In the genomic region with DNA sequence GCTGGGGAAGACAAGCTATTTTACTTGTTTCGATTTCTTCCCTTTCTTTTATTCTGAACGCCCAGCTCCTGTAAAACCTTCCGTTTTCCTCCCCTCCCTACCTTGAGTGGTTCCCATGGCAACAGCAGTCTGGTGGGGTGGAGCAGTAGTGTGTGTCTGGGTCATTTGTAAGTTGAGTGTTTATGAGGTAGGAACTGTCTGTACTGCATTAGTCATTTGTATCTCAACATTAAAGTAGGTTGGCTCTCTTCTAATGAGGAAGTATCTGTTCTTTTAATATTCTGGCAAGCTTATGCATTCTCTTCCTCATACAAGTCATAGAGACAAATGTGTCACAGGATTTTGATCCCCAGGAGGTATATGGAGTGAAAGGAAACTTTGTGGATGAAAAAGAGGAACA, we compare ENCODE assay signal across 8 cellular contexts.
DNase-seq lines count a peak whose midpoint lies in the region; ATAC-seq and TF ChIP-seq lines count a peak whose summit lies in the region.

No MANE protein-coding gene starts in this region.

- H3K27me3 Mint-ChIP-seq in activated B cell treated with CpG ODN at 0.5 μM for 24 hours, result no peaks in the 10 kb centered on the region
- H3K27me3 Mint-ChIP-seq in activated T-helper 2 cell treated with anti-CD3 and anti-CD28 coated beads, Interferon-gamma antibody, Interleukin-2, Interleukin-4, amounts not matched to agents 10 μg/mL and 5 μg/mL and 100 μg/mL, durations not matched to agents 14 hours and 24 hours and 36 hours (ENCODE audit: low read depth), result peaks cover 17% of the 10 kb centered on the region

- H3K36me3 ChIP-seq in BE2C (no peaks in the 10 kb centered on the region), aorta (ENCODE audit: control insufficient read depth in 1 of 2, insufficient read depth in 2 of 2, low read length in 1 of 2) (no peaks in the 10 kb centered on the region)

- DNase-seq in BE2C, result peak; percentile 41
- DNase-seq in NCI-H1436 treated with DMSO at 0.1 percent for 48 hours (lab: John Stamatoyannopoulos, UW), result peak; percentile 69
- no peak for DNase-seq in activated B cell treated with CpG ODN at 0.5 μM for 24 hours
- DNase-seq in islet precursor cell, result peak; percentile 71
- DNase-seq in aorta, result no peak
- DNase-seq in activated T-helper 2 cell treated with anti-CD3 and anti-CD28 coated beads, Interferon-gamma antibody, Interleukin-2, Interleukin-4, amounts not matched to agents 10 μg/mL and 5 μg/mL and 100 μg/mL, durations not matched to agents 14 hours and 24 hours and 36 hours (ENCODE audit: low spot score), result no peak
- no peak for DNase-seq in stimulated activated CD8-positive, alpha-beta memory T cell treated with anti-CD3 and anti-CD28 coated beads, Interleukin-4, amount 100 ng/mL, for 48 hours

- POLR2A ChIA-PET in activated B cell treated with CpG ODN at 0.5 μM for 24 hours (lab: Charles Lee), result interaction anchor here (0.7 kb wide), 1 partner anchor 1907 kb away, joined by 6 read pairs; no protein-coding TSS in a partner anchor

- H3K27me3 ChIP-seq in BE2C (no peaks in the 10 kb centered on the region), aorta (ENCODE audit: control insufficient read depth in 1 of 2, insufficient read depth in 2 of 2, low read length in 1 of 2) (no peaks in the 10 kb centered on the region)

- intact Hi-C loops in activated B cell treated with CpG ODN at 0.5 μM for 24 hours (cut with micrococcal nuclease), result no loop called here
- intact Hi-C loops in aorta (cut with DNase I), result no loop called here
- intact Hi-C loops in activated T-helper 2 cell treated with anti-CD3 and anti-CD28 coated beads, Interferon-gamma antibody, Interleukin-2, Interleukin-4, amounts not matched to agents 10 μg/mL and 5 μg/mL and 100 μg/mL, durations not matched to agents 14 hours and 24 hours and 36 hours (cut with micrococcal nuclease), result no loop called here

- H3K4me1 ChIP-seq in BE2C, result no peaks in the 10 kb centered on the region
- H3K4me1 ChIP-seq in aorta (ENCODE audit: control insufficient read depth in 1 of 2, insufficient read depth in 2 of 2, low read length in 2 of 2), result no peaks in the 10 kb centered on the region

- H3K9me3 ChIP-seq in BE2C (no peaks in the 10 kb centered on the region), aorta (ENCODE audit: control insufficient read depth, low read length) (no peaks in the 10 kb centered on the region)

- CTCF ChIA-PET in activated B cell treated with CpG ODN at 0.5 μM for 24 hours (lab: Charles Lee), result no interaction called here

- no peaks in the 10 kb centered on the region for H3K9me3 Mint-ChIP-seq in activated B cell treated with CpG ODN at 0.5 μM for 24 hours
- H3K9me3 Mint-ChIP-seq in activated T-helper 2 cell treated with anti-CD3 and anti-CD28 coated beads, Interferon-gamma antibody, Interleukin-2, Interleukin-4, amounts not matched to agents 10 μg/mL and 5 μg/mL and 100 μg/mL, durations not matched to agents 14 hours and 24 hours and 36 hours, result peaks cover 5% of the 10 kb centered on the region

- H3K27ac Mint-ChIP-seq in activated B cell treated with CpG ODN at 0.5 μM for 24 hours, result peak overlapping the region; percentile 7
- H3K27ac Mint-ChIP-seq in activated T-helper 2 cell treated with anti-CD3 and anti-CD28 coated beads, Interferon-gamma antibody, Interleukin-2, Interleukin-4, amounts not matched to agents 10 μg/mL and 5 μg/mL and 100 μg/mL, durations not matched to agents 14 hours and 24 hours and 36 hours, result no peak overlapping the region

- ATAC-seq in GM19463 (IDR thresholded peaks at IDR 0.05; ENCODE audit: unreplicated experiment) (peak; percentile 71), activated B cell treated with CpG ODN at 0.5 μM for 24 hours (ENCODE audit: low read depth) (peak; percentile 99), aorta (ENCODE audit: low FRiP score) (peak; percentile 65)

- WGBS in aorta, 2 donors, result 48 to 57% methylated on average over 3 of the region's 3 CpGs

- H3K4me1 Mint-ChIP-seq in activated B cell treated with CpG ODN at 0.5 μM for 24 hours, result peaks cover 12% of the 10 kb centered on the region
- H3K4me1 Mint-ChIP-seq in activated T-helper 2 cell treated with anti-CD3 and anti-CD28 coated beads, Interferon-gamma antibody, Interleukin-2, Interleukin-4, amounts not matched to agents 10 μg/mL and 5 μg/mL and 100 μg/mL, durations not matched to agents 14 hours and 24 hours and 36 hours (ENCODE audit: low read depth), result peaks cover 3% of the 10 kb centered on the region

- H3K4me3 Mint-ChIP-seq in activated B cell treated with CpG ODN at 0.5 μM for 24 hours, result peak overlapping the region; percentile 74
- no peak overlapping the region for H3K4me3 Mint-ChIP-seq in activated T-helper 2 cell treated with anti-CD3 and anti-CD28 coated beads, Interferon-gamma antibody, Interleukin-2, Interleukin-4, amounts not matched to agents 10 μg/mL and 5 μg/mL and 100 μg/mL, durations not matched to agents 14 hours and 24 hours and 36 hours (ENCODE audit: low read depth)

- H3K36me3 Mint-ChIP-seq in activated B cell treated with CpG ODN at 0.5 μM for 24 hours (ENCODE audit: low read depth), result no peaks in the 10 kb centered on the region
- H3K36me3 Mint-ChIP-seq in activated T-helper 2 cell treated with anti-CD3 and anti-CD28 coated beads, Interferon-gamma antibody, Interleukin-2, Interleukin-4, amounts not matched to agents 10 μg/mL and 5 μg/mL and 100 μg/mL, durations not matched to agents 14 hours and 24 hours and 36 hours (ENCODE audit: low read depth), result no peaks in the 10 kb centered on the region

- TF ChIP-seq CTCF in BE2C (IDR thresholded peaks at IDR 0.05; ENCODE audit: low read depth, low read length) (no peak), activated B cell treated with CpG ODN at 0.5 μM for 24 hours (IDR thresholded peaks at IDR 0.05) (no peak)

- no peak overlapping the region for H3K27ac ChIP-seq in aorta (ENCODE audit: low read depth in 1 of 2, low read length in 2 of 2)

- H3K4me3 ChIP-seq in BE2C (ENCODE audit: low read depth, low read length), result no peak overlapping the region; the same call in 1 of the 2 replicates
- no peak overlapping the region for H3K4me3 ChIP-seq in aorta (ENCODE audit: low read length in 2 of 2)

Comparison
In these comparisons a context has a peak if more than half of its experiments do, and no peak if none do; other contexts are left out.
1. DNase-seq: peak in BE2C (single experiment), NCI-H1436 treated with DMSO at 0.1 percent for 48 hours (single experiment) and islet precursor cell (single experiment); none in activated B cell treated with CpG ODN at 0.5 μM for 24 hours (single experiment), aorta (0 of 2), activated T-helper 2 cell treated with anti-CD3 and anti-CD28 coated beads, Interferon-gamma antibody, Interleukin-2, Interleukin-4, amounts not matched to agents 10 μg/mL and 5 μg/mL and 100 μg/mL, durations not matched to agents 14 hours and 24 hours and 36 hours (single experiment) and stimulated activated CD8-positive, alpha-beta memory T cell treated with anti-CD3 and anti-CD28 coated beads, Interleukin-4, amount 100 ng/mL, for 48 hours (single experiment).
2. Peak in every context shown above with its lines, with median percentiles within 50 percentile points of each other: ATAC-seq.